Comparison of ENCODE assay signal across 14 cellular contexts in the genomic region with DNA sequence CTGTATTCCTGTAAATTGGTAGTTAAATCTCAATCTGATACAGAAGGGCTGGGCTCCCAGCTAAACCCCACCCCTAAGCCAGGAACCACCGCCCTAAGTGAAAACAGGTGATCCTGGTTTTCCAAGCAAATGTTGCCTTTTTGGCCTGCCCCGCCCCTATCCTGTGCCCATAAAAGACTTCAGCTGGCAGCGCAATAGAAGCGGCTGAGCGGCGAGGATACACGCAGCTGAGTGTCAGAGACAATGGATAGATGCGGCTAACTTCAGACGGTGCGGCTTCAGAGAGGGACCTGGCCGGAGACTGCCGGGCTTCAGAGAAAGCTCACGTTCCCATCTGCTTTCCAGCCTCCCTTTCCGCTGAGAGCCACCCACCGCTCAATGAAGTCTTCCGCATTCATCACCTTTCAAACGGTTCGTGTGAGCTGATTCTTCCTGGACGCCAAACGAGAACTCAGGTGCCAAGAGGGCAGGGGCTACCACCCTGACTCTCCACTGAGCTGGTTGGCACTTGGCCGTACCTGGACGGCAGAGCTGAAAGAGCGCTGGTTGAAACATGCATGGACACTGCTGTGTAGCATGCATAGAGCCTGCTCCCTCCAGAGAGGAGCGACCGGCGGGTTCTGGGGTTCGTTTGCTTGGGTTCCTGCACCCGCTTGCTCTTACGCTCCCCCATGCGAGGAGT.
DNase-seq lines count a peak whose midpoint lies in the region; ATAC-seq and TF ChIP-seq lines count a peak whose summit lies in the region.
"Had no signal": no experiment of that assay in that cellular context is flagged by ENCODE, and none has a peak within 500 bp of the region (broad histone marks: within the 10 kb centered on the region; RNA-seq: fewer than 3 reads in every experiment).

No MANE protein-coding gene starts in this region.

- peak overlapping the region; percentile 43 for H3K4me3 ChIP-seq in iPS-18a (ENCODE audit: low read length)
- peak overlapping the region; percentile 8 for H3K4me3 ChIP-seq in skeletal muscle cell (ENCODE audit: low read depth, low read length)
- H3K4me3 ChIP-seq in HAP-1, result no peak overlapping the region
- H3K4me3 ChIP-seq: thoracic aorta had no signal

- no peak overlapping the region for H3K9ac ChIP-seq in iPS-18a (ENCODE audit: low read length)

- H3K27ac ChIP-seq in iPS-18a (ENCODE audit: low read length), result no peak overlapping the region
- H3K27ac ChIP-seq: thoracic aorta had no signal

- H3K4me1 ChIP-seq in iPS-18a (ENCODE audit: control insufficient read depth, low read depth, low read length) (peaks cover 5% of the 10 kb centered on the region), HAP-1 (no peaks in the 10 kb centered on the region)

- H3K27me3 ChIP-seq in iPS-18a (ENCODE audit: control insufficient read depth, insufficient read depth, low read length) (peaks cover 15% of the 10 kb centered on the region), HAP-1 (ENCODE audit: low read depth) (no peaks in the 10 kb centered on the region)

- in situ Hi-C loops in HAP-1 (cut with MboI; ENCODE audit: low sequenced_read_pairs), result loop anchor here (25.0 kb wide), 2 partner anchors 328 to 553 kb away; no protein-coding TSS in a partner anchor

- no peaks in the 10 kb centered on the region for H3K36me3 ChIP-seq in iPS-18a (ENCODE audit: control insufficient read depth, low read depth, low read length)
- no peaks in the 10 kb centered on the region for H3K36me3 ChIP-seq in HAP-1 (replicated peaks)
- H3K36me3 ChIP-seq: thoracic aorta had no signal

- peak; percentile 67 for ATAC-seq in SK-N-SH treated with all-trans-retinoic acid at 6 μM for 48 hours
- ATAC-seq: activated naive CD4-positive, alpha-beta T cell treated with anti-CD3 and anti-CD28 coated beads, Interleukin-2, amount 50 U/mL, for 72 hours had no signal

- peak; percentile 62 for DNase-seq in DMS53 (lab: John Stamatoyannopoulos, UW)
- no peak for DNase-seq in DMS53 treated with DMSO at 0.1 percent for 48 hours (lab: John Stamatoyannopoulos, UW; ENCODE audit: unreplicated experiment)
- no peak for DNase-seq in skeletal muscle cell (ENCODE audit: low read depth)
- no peak for DNase-seq in effector CD8-positive, alpha-beta T cell (lab: John Stamatoyannopoulos, UW)
- DNase-seq in HAP-1 (ENCODE audit: low spot score in 2 of 2), result no peak
- DNase-seq in AG08395 (ENCODE audit: low spot score), result no peak
- DNase-seq: 8988T; activated CD4-positive, alpha-beta memory T cell treated with anti-CD3 and anti-CD28 coated beads, Interleukin-2, amount 10 ng/mL, durations not matched to agents 7 days and 5 days; NCI-H226; stimulated activated CD4-positive, alpha-beta T cell treated with anti-CD3 and anti-CD28 coated beads, Interleukin-4, amount 100 ng/mL, for 4 hours had no signal

- H3K9me3 ChIP-seq in iPS-18a (ENCODE audit: control insufficient read depth, low read depth, low read length) (no peaks in the 10 kb centered on the region), HAP-1 (no peaks in the 10 kb centered on the region)
- H3K9me3 ChIP-seq: thoracic aorta had no signal

TF ChIP-seq in SK-N-SH treated with all-trans-retinoic acid at 6 μM for 48 hours, 23 proteins besides CTCF, POLR2A, EP300 and RAD21:
- TF ChIP-seq, protein P1, sequence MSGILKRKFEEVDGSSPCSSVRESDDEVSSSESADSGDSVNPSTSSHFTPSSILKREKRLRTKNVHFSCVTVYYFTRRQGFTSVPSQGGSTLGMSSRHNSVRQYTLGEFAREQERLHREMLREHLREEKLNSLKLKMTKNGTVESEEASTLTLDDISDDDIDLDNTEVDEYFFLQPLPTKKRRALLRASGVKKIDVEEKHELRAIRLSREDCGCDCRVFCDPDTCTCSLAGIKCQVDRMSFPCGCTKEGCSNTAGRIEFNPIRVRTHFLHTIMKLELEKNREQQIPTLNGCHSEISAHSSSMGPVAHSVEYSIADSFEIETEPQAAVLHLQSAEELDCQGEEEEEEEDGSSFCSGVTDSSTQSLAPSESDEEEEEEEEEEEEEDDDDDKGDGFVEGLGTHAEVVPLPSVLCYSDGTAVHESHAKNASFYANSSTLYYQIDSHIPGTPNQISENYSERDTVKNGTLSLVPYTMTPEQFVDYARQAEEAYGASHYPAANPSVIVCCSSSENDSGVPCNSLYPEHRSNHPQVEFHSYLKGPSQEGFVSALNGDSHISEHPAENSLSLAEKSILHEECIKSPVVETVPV (CRISPR knock-in tag; IDR thresholded peaks at IDR 0.05), result no peak
- TF ChIP-seq ZNF70 (CRISPR knock-in tag; IDR thresholded peaks at IDR 0.05) (no peak), ESRRG (CRISPR knock-in tag; IDR thresholded peaks at IDR 0.05) (no peak), TCF4 (CRISPR knock-in tag; IDR thresholded peaks at IDR 0.05; ENCODE audit: borderline replicate concordance) (no peak), ZNF8 (CRISPR knock-in tag; IDR thresholded peaks at IDR 0.05) (no peak), ZFP3 (CRISPR knock-in tag; IDR thresholded peaks at IDR 0.05) (no peak), SNAI2 (CRISPR knock-in tag; IDR thresholded peaks at IDR 0.05) (no peak), GLIS3 (CRISPR knock-in tag; IDR thresholded peaks at IDR 0.05) (no peak), BACH2 (CRISPR knock-in tag; IDR thresholded peaks at IDR 0.05; ENCODE audit: borderline replicate concordance) (no peak), PPARA (CRISPR knock-in tag; IDR thresholded peaks at IDR 0.05; ENCODE audit: borderline replicate concordance) (no peak), OSR1 (CRISPR knock-in tag; IDR thresholded peaks at IDR 0.05) (no peak), ZFP30 (CRISPR knock-in tag; IDR thresholded peaks at IDR 0.05) (no peak)
- TF ChIP-seq, protein P2, sequence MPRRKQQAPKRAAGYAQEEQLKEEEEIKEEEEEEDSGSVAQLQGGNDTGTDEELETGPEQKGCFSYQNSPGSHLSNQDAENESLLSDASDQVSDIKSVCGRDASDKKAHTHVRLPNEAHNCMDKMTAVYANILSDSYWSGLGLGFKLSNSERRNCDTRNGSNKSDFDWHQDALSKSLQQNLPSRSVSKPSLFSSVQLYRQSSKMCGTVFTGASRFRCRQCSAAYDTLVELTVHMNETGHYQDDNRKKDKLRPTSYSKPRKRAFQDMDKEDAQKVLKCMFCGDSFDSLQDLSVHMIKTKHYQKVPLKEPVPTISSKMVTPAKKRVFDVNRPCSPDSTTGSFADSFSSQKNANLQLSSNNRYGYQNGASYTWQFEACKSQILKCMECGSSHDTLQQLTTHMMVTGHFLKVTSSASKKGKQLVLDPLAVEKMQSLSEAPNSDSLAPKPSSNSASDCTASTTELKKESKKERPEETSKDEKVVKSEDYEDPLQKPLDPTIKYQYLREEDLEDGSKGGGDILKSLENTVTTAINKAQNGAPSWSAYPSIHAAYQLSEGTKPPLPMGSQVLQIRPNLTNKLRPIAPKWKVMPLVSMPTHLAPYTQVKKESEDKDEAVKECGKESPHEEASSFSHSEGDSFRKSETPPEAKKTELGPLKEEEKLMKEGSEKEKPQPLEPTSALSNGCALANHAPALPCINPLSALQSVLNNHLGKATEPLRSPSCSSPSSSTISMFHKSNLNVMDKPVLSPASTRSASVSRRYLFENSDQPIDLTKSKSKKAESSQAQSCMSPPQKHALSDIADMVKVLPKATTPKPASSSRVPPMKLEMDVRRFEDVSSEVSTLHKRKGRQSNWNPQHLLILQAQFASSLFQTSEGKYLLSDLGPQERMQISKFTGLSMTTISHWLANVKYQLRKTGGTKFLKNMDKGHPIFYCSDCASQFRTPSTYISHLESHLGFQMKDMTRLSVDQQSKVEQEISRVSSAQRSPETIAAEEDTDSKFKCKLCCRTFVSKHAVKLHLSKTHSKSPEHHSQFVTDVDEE (CRISPR knock-in tag; IDR thresholded peaks at IDR 0.05), result no peak
- TF ChIP-seq, protein P3, sequence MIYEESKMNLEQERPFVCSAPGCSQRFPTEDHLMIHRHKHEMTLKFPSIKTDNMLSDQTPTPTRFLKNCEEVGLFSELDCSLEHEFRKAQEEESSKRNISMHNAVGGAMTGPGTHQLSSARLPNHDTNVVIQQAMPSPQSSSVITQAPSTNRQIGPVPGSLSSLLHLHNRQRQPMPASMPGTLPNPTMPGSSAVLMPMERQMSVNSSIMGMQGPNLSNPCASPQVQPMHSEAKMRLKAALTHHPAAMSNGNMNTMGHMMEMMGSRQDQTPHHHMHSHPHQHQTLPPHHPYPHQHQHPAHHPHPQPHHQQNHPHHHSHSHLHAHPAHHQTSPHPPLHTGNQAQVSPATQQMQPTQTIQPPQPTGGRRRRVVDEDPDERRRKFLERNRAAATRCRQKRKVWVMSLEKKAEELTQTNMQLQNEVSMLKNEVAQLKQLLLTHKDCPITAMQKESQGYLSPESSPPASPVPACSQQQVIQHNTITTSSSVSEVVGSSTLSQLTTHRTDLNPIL (CRISPR knock-in tag; IDR thresholded peaks at IDR 0.05; ENCODE audit: low read depth), result no peak
